Comparison of ENCODE assay signal across 19 cellular contexts in the genomic region with DNA sequence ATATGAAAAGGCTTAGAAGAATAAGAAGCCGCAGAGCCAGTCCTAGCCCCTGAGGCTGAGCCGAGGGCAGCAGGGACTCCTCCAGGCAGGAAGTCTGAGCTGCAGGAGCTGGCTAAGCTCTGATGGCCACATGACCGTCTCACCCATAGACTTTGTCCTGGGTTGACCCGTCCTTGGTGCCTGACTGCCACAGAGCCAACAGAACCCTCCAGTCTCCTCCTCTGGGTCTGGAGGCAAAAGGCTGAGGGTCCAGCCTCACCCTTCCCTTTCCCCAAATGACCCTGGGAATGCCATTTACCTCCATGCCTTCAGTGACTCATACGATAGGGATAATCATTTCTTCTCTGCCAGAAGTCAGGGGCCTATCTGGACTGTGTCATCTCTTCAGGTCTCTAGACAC. TPM values are rescaled to one million over a fixed set of nuclear protein-coding genes. Genes with fewer than 3 reads are reported as not detected.
DNase-seq lines count a peak whose midpoint lies in the region; ATAC-seq and TF ChIP-seq lines count a peak whose summit lies in the region.
"Had no signal": no experiment of that assay in that cellular context is flagged by ENCODE, and none has a peak within 500 bp of the region (broad histone marks: within the 10 kb centered on the region; RNA-seq: fewer than 3 reads in every experiment).

No MANE protein-coding gene starts in this region.

- intact Hi-C loops in Caco-2 (cut with micrococcal nuclease; ENCODE audit: unreplicated experiment) (no loop called here), left ventricle myocardium superior (cut with micrococcal nuclease) (no loop called here)

- H3K4me1 ChIP-seq in Caco-2 (peaks cover 34% of the 10 kb centered on the region), parathyroid adenoma (peaks cover 13% of the 10 kb centered on the region)
- H3K4me1 ChIP-seq: HAP-1 had no signal

- no peak overlapping the region for H3K9ac ChIP-seq in parathyroid adenoma
- H3K9ac ChIP-seq: BLaER1 had no signal

- POLR2A ChIA-PET in Caco-2 (lab: Charles Lee) = no interaction called here

- H3K36me3 ChIP-seq in Caco-2 (ENCODE audit: control insufficient read depth, insufficient read depth, low read length) (no peaks in the 10 kb centered on the region), parathyroid adenoma (ENCODE audit: control insufficient read depth, insufficient read depth, low read length) (no peaks in the 10 kb centered on the region)
- H3K36me3 ChIP-seq: BLaER1, HAP-1 had no signal

- H3K9me3 ChIP-seq in Caco-2 = no peaks in the 10 kb centered on the region
- no peaks in the 10 kb centered on the region for H3K9me3 ChIP-seq in parathyroid adenoma (ENCODE audit: control insufficient read depth, low read length)
- H3K9me3 ChIP-seq: BLaER1, HAP-1 had no signal

- no peak for TF ChIP-seq EP300 in Ishikawa (IDR thresholded peaks at IDR 0.05; ENCODE audit: borderline replicate concordance)

- H3K79me2 ChIP-seq in parathyroid adenoma = no peaks in the 10 kb centered on the region

- H3K9me3 Mint-ChIP-seq in Caco-2 (ENCODE audit: unreplicated experiment) (no peaks in the 10 kb centered on the region), osteocyte (ENCODE audit: unreplicated experiment) (no peaks in the 10 kb centered on the region)
- H3K9me3 Mint-ChIP-seq: CD8-positive, alpha-beta memory T cell had no signal

- H3K27ac Mint-ChIP-seq in Caco-2 (ENCODE audit: unreplicated experiment) = peak overlapping the region; percentile 70
- no peak overlapping the region for H3K27ac Mint-ChIP-seq in osteocyte (ENCODE audit: unreplicated experiment)

- H3K4me2 ChIP-seq in parathyroid adenoma (ENCODE audit: low read length) = no peak overlapping the region
- H3K4me2 ChIP-seq: BLaER1 had no signal

- no TSS peak for BruUV-seq in Caco-2 (replicated peaks; lab: Mats Ljungman, UMichigan)

- no peak overlapping the region for H3K4me3 ChIP-seq in Caco-2 (ENCODE audit: low read depth, low read length)
- H3K4me3 ChIP-seq in parathyroid adenoma (ENCODE audit: low read depth, low read length) = no peak overlapping the region
- H3K4me3 ChIP-seq: BLaER1, HAP-1 had no signal

- ATAC-seq in left ventricle myocardium superior (peak; percentile 89), GM21390 (IDR thresholded peaks at IDR 0.05; ENCODE audit: unreplicated experiment) (no peak)

- CTCF ChIA-PET in Caco-2 (lab: Charles Lee) = interaction anchor here (0.9 kb wide), 1 partner anchor 330 kb away, joined by 3 read pairs; no protein-coding TSS in a partner anchor

- peak overlapping the region; percentile 81 for H2AFZ ChIP-seq in parathyroid adenoma

- TF ChIP-seq RAD21 in Ishikawa (IDR thresholded peaks at IDR 0.05; ENCODE audit: low read depth) = 0 out of 2 replicates have a peak, but pooled peaks have one; percentile 1

- H3K4me3 Mint-ChIP-seq in Caco-2 (ENCODE audit: unreplicated experiment) (peak overlapping the region; percentile 30), osteocyte (ENCODE audit: unreplicated experiment) (no peak overlapping the region)
- H3K4me3 Mint-ChIP-seq: CD8-positive, alpha-beta memory T cell had no signal

- peaks cover 13% of the 10 kb centered on the region for H3K4me1 Mint-ChIP-seq in Caco-2 (ENCODE audit: low read depth, unreplicated experiment)
- H3K4me1 Mint-ChIP-seq in osteocyte (ENCODE audit: unreplicated experiment) = peaks cover 4% of the 10 kb centered on the region

- peaks cover 5% of the 10 kb centered on the region for H3K36me3 Mint-ChIP-seq in Caco-2 (ENCODE audit: insufficient read depth, unreplicated experiment)
- no peaks in the 10 kb centered on the region for H3K36me3 Mint-ChIP-seq in osteocyte (ENCODE audit: unreplicated experiment)
- H3K36me3 Mint-ChIP-seq: CD8-positive, alpha-beta memory T cell had no signal

- peak overlapping the region; percentile 9 for H3K27ac ChIP-seq in parathyroid adenoma
- H3K27ac ChIP-seq: BLaER1 had no signal

- H3K27me3 Mint-ChIP-seq in Caco-2 (ENCODE audit: insufficient read depth, unreplicated experiment) = no peaks in the 10 kb centered on the region
- H3K27me3 Mint-ChIP-seq in osteocyte (ENCODE audit: unreplicated experiment) = peaks cover 58% of the 10 kb centered on the region

- no peak for TF ChIP-seq CTCF in Caco-2 (IDR thresholded peaks at IDR 0.05; ENCODE audit: insufficient read depth in 1 of 2, low read depth in 1 of 2, low read length in 1 of 2, severe bottlenecking in 1 of 2, unreplicated experiment in 1 of 2)
- TF ChIP-seq CTCF in parathyroid adenoma (IDR thresholded peaks at IDR 0.05) = no peak
- TF ChIP-seq CTCF in osteocyte (IDR thresholded peaks at IDR 0.05) = no peak

- DNase-seq in Caco-2 (peak; percentile 53 to 80), left ventricle myocardium superior (peak; percentile 40), COR-L47 (lab: John Stamatoyannopoulos, UW) (no peak), osteocyte (ENCODE audit: extremely low spot score, unreplicated experiment) (no peak)
- DNase-seq: CD8-positive, alpha-beta memory T cell; KBM-7; MV-4-11; NCI-H1417 treated with DMSO at 0.1 percent for 48 hours; NCI-H2029; NCI-H2171; NCI-H446 treated with DMSO at 0.1 percent for 48 hours; NK-92 treated with Interleukin-12 subunit alpha and Interleukin-12 subunit beta, amount 100 ng/mL, for 24 hours had no signal

- H3K27me3 ChIP-seq in Caco-2 (replicated peaks; ENCODE audit: control insufficient read depth, insufficient read depth, low read length) (no peaks in the 10 kb centered on the region), parathyroid adenoma (ENCODE audit: control insufficient read depth, insufficient read depth, low read length) (no peaks in the 10 kb centered on the region)
- H3K27me3 ChIP-seq: BLaER1 had no signal

TF ChIP-seq in Ishikawa, 13 proteins besides CTCF, POLR2A, EP300 and RAD21:
- 0 out of 2 replicates have a peak, but pooled peaks have one; percentile 1 for TF ChIP-seq REST (IDR thresholded peaks at IDR 0.05; ENCODE audit: low read depth)
- TF ChIP-seq MAX (IDR thresholded peaks at IDR 0.05) = no peak
- TF ChIP-seq TAF1 (IDR thresholded peaks at IDR 0.05; ENCODE audit: low read depth) = no peak
- TF ChIP-seq, protein P1, sequence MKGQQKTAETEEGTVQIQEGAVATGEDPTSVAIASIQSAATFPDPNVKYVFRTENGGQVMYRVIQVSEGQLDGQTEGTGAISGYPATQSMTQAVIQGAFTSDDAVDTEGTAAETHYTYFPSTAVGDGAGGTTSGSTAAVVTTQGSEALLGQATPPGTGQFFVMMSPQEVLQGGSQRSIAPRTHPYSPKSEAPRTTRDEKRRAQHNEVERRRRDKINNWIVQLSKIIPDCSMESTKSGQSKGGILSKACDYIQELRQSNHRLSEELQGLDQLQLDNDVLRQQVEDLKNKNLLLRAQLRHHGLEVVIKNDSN (IDR thresholded peaks at IDR 0.05) = peak; percentile 70
- no peak for TF ChIP-seq NFIC (IDR thresholded peaks at IDR 0.05)

RNA-seq across cellular contexts. Expression of gene KRT71, which starts 1.5 kb away (rescaled TPM):
- total RNA-seq in Caco-2 (2022) (1.2 and 1.5 TPM in 2 replicates), left ventricle myocardium superior (not detected), osteocyte (not detected in 2 replicates)
- total RNA-seq: CD8-positive, alpha-beta memory T cell; OCI-LY7; RPMI7951 had no signal

RNA-seq across cellular contexts. Expression of gene KRT74, which starts 22.2 kb away (rescaled TPM):
- total RNA-seq in Caco-2 (2022) (not detected in 2 replicates), left ventricle myocardium superior (not detected), osteocyte (not detected in 2 replicates)
- total RNA-seq: CD8-positive, alpha-beta memory T cell; OCI-LY7; RPMI7951 had no signal

RNA-seq across cellular contexts. Expression of gene KRT5, which starts 31.3 kb away (rescaled TPM):
- 0.50 and 0.91 TPM in 2 replicates for total RNA-seq in Caco-2 (2022)
- 1.1 TPM for total RNA-seq in left ventricle myocardium superior
- total RNA-seq in osteocyte = not detected in 2 replicates
- total RNA-seq: CD8-positive, alpha-beta memory T cell; RPMI7951 had no signal

RNA-seq across cellular contexts. Expression of gene KRT72, which starts 49.8 kb away (rescaled TPM):
- total RNA-seq in Caco-2 (2022) (not detected in 2 replicates), left ventricle myocardium superior (not detected), osteocyte (not detected in 2 replicates)
- total RNA-seq: CD8-positive, alpha-beta memory T cell; OCI-LY7; RPMI7951 had no signal

RNA-seq across cellular contexts. Expression of gene KRT6A, which starts 58.4 kb away (rescaled TPM):
- total RNA-seq in Caco-2 (2022) (0.14 TPM in 1 of 2 replicates, not detected in the other), left ventricle myocardium superior (0.27 TPM), osteocyte (not detected in 2 replicates)
- total RNA-seq: CD8-positive, alpha-beta memory T cell; RPMI7951 had no signal

Comparison
In these comparisons a context has a peak if more than half of its experiments do, and no peak if none do; other contexts are left out.
1. DNase-seq: peak in Caco-2 (2 of 2) and left ventricle myocardium superior (single experiment); none in COR-L47 (single experiment) and osteocyte (single experiment).